14 cellular contexts compared by ENCODE assay signal in genomic region chr14:39060818-39061437, GRCh38. TPM values are rescaled to one million over a fixed set of nuclear protein-coding genes. Genes with fewer than 3 reads are reported as not detected.
DNase-seq lines count a peak whose midpoint lies in the region; ATAC-seq, FAIRE-seq and TF ChIP-seq lines count a peak whose summit lies in the region.
"Had no signal": no experiment of that assay in that cellular context is flagged by ENCODE, and none has a peak within 500 bp of the region (broad histone marks: within the 10 kb centered on the region; RNA-seq: fewer than 3 reads in every experiment).

No MANE protein-coding gene starts in this region.

- H3K4me3 ChIP-seq in kidney (ENCODE audit: low read length in 2 of 2), result no peak overlapping the region
- no peak overlapping the region for H3K4me3 ChIP-seq in coronary artery
- H3K4me3 ChIP-seq: uterus had no signal

- H3K9ac ChIP-seq in kidney (ENCODE audit: low read length in 2 of 2), result no peak overlapping the region

- H3K4me1 ChIP-seq in kidney (ENCODE audit: control insufficient read depth in 1 of 2, insufficient read depth in 1 of 2, low read depth in 1 of 2, low read length in 2 of 2) (no peaks in the 10 kb centered on the region), foreskin keratinocyte (no peaks in the 10 kb centered on the region)
- H3K4me1 ChIP-seq: uterus had no signal

- H3K27ac ChIP-seq in kidney (ENCODE audit: low read depth in 2 of 2, low read length in 2 of 2) (no peak overlapping the region), coronary artery (no peak overlapping the region), foreskin keratinocyte (no peak overlapping the region)
- H3K27ac ChIP-seq: uterus had no signal

- peaks cover 13 to 25% of the 10 kb centered on the region in 2 donors for H3K36me3 ChIP-seq in kidney (ENCODE audit: control insufficient read depth in 1 of 2, insufficient read depth in 2 of 2, low read length in 2 of 2)
- H3K36me3 ChIP-seq: uterus had no signal

- FAIRE-seq in kidney (lab: Jason Lieb, UNC), result peak; percentile 6

- DNase-seq in kidney (no peak), coronary artery (ENCODE audit: low spot score) (no peak), NCI-H187 treated with DMSO at 0.1 percent for 48 hours (lab: John Stamatoyannopoulos, UW) (no peak), foreskin keratinocyte (no peak), amniotic stem cell (lab: John Stamatoyannopoulos, UW) (no peak)
- DNase-seq: dermis blood vessel endothelial cell, DMS53, hypothalamus, NCI-H226, uterus had no signal

- no peaks in the 10 kb centered on the region for H3K27me3 ChIP-seq in foreskin keratinocyte
- H3K27me3 ChIP-seq: uterus had no signal

- no peak for TF ChIP-seq CTCF in kidney (IDR thresholded peaks at IDR 0.05; ENCODE audit: borderline replicate concordance, extremely low read depth, insufficient read depth)
- TF ChIP-seq CTCF in coronary artery (IDR thresholded peaks at IDR 0.05), result no peak
- TF ChIP-seq CTCF in foreskin keratinocyte (conservative IDR thresholded peaks at IDR 0.05), result no peak

- H3K9me3 ChIP-seq in kidney (ENCODE audit: control insufficient read depth in 1 of 2, low read length in 2 of 2), result peaks cover 3 to 4% of the 10 kb centered on the region in 2 donors

- ATAC-seq in GM18873 (IDR thresholded peaks at IDR 0.05; ENCODE audit: low FRiP score, unreplicated experiment) (peak; percentile 97), GM21786 (IDR thresholded peaks at IDR 0.05; ENCODE audit: unreplicated experiment) (peak; percentile 99), HG03432 (IDR thresholded peaks at IDR 0.05; ENCODE audit: unreplicated experiment) (peak; percentile 100), foreskin keratinocyte (no peak)
- ATAC-seq: activated T-helper 17 cell treated with anti-CD3 and anti-CD28 coated beads, Interleukin-2, amount 50 U/mL, for 72 hours had no signal

- intact Hi-C loops in kidney (cut with DNase I), result no loop called here

RNA-seq across cellular contexts. Expression of gene SEC23A, which starts 42.1 kb away (rescaled TPM):
- 48.8 TPM for total RNA-seq in kidney
- 10.9 TPM for polyA plus RNA-seq in kidney (ENCODE audit: insufficient read depth, low read depth, low replicate concordance)
- total RNA-seq in foreskin keratinocyte, result 74.4 and 83.1 TPM in 2 replicates
- polyA plus RNA-seq in foreskin keratinocyte, result 16.5 and 18.0 TPM in 2 replicates

RNA-seq across cellular contexts. Expression of gene GEMIN2, which starts 53.2 kb away (rescaled TPM):
- total RNA-seq in kidney (13.8 TPM), foreskin keratinocyte (18.3 and 20.5 TPM in 2 replicates)
- polyA plus RNA-seq in kidney (ENCODE audit: insufficient read depth, low read depth, low replicate concordance) (17.2 TPM), foreskin keratinocyte (17.2 and 20.5 TPM in 2 replicates)
